Comparison of ENCODE assay signal across 11 cellular contexts in the genomic region with DNA sequence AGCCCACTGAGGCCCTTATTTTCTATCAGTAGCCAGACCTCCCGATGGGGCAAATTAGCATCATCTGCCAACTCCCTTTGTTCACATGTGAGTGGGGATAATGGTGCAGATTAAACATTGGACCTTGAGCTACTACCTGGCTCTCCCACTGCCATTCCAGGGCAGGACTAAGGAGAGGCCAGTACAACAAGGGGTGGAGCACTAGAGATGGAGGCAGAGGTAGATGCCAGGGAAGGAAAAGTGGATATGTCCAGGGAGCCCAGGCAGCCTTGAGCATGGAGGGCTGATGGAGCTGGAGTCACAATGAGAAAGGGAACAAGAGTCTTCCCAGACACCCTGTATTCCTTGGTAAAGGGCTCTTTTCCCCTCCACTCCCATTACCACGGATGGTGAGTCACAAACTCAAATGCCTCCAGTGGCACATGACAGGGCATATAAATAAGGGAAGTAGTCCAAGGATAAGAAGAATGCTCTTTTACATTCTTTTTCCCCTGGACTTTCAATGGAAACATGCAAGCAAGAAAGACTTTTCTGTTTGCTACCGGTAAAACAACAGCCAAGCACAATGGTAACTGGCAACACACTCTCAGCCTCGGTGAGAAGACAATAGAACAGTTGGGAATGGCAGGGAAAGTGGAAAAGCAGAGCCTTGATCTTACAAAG. TPM values are rescaled to one million over a fixed set of nuclear protein-coding genes. Genes with fewer than 3 reads are reported as not detected.
DNase-seq lines count a peak whose midpoint lies in the region; TF ChIP-seq lines count a peak whose summit lies in the region.
"Had no signal": no experiment of that assay in that cellular context is flagged by ENCODE, and none has a peak within 500 bp of the region (broad histone marks: within the 10 kb centered on the region; RNA-seq: fewer than 3 reads in every experiment).

No MANE protein-coding gene starts in this region.

- 74% methylated on average over 4 of the region's 4 CpGs for WGBS in SK-N-SH (ENCODE audit: low lambda C conversion rate)
- WGBS in sigmoid colon, 2 donors = 57 to 73% methylated on average over 4 of the region's 4 CpGs

- intact Hi-C loops in sigmoid colon (cut with DNase I) = no loop called here

- H3F3A ChIP-seq in SK-N-SH (replicated peaks; ENCODE audit: insufficient read depth) = peaks cover 11% of the 10 kb centered on the region

- H3K27ac ChIP-seq in SK-N-SH (ENCODE audit: low read depth in 2 of 2, low read length in 1 of 2) (peak overlapping the region; percentile 44 to 50; a peak in 3 of 4 replicates), sigmoid colon (peak overlapping the region in 3 of 4 donors; percentile 17 to 61 (median 25)), coronary artery (no peak overlapping the region)
- H3K27ac ChIP-seq: WERI-Rb-1 had no signal

- no peaks in the 10 kb centered on the region for H3K27me3 ChIP-seq in SK-N-SH (ENCODE audit: insufficient read depth)
- H3K27me3 ChIP-seq in sigmoid colon = no peaks in the 10 kb centered on the region

- no peak overlapping the region for H3K9ac ChIP-seq in SK-N-SH

- CTCF ChIA-PET in SK-N-SH (lab: Yijun Ruan, JAX) = interaction anchor here (0.7 to 1.9 kb wide), 2 partner anchors 28 to 205 kb away, joined by 3 to 5 read pairs; no protein-coding TSS in a partner anchor

- no peak overlapping the region for H2AFZ ChIP-seq in SK-N-SH (ENCODE audit: low read depth)

- no peaks in the 10 kb centered on the region for H3K9me2 ChIP-seq in SK-N-SH

- TF ChIP-seq CTCF in SK-N-SH (IDR thresholded peaks at IDR 0.05) = no peak
- no peak for TF ChIP-seq CTCF in fibroblast of the aortic adventitia (IDR thresholded peaks at IDR 0.05; ENCODE audit: insufficient read depth, low read length)
- TF ChIP-seq CTCF in sigmoid colon (IDR thresholded peaks at IDR 0.05) = no peak
- TF ChIP-seq CTCF in coronary artery (IDR thresholded peaks at IDR 0.05) = no peak

- POLR2A ChIA-PET in SK-N-SH (lab: Yijun Ruan, JAX) = interaction anchor here (0.6 kb wide), 1 partner anchor 14 kb away, joined by 4 read pairs; no protein-coding TSS in a partner anchor

- H3K36me3 ChIP-seq in SK-N-SH (replicated peaks in 1 of 2; ENCODE audit: control insufficient read depth in 1 of 2, insufficient read depth in 2 of 2, low read length in 1 of 2) (peaks cover 28 to 33% of the 10 kb centered on the region in 2 experiments), sigmoid colon (peaks cover 0 to 68% (median 12%) of the 10 kb centered on the region in 4 donors)

- TF ChIP-seq EP300 in SK-N-SH (IDR thresholded peaks at IDR 0.05; ENCODE audit: borderline replicate concordance in 1 of 2, low read depth in 1 of 2, low read length in 1 of 2) (no peak), sigmoid colon (IDR thresholded peaks at IDR 0.05) (no peak)

- TF ChIP-seq POLR2A in sigmoid colon (IDR thresholded peaks at IDR 0.05) = no peak

- peak; percentile 9 for DNase-seq in NCI-H82 (lab: John Stamatoyannopoulos, UW)
- DNase-seq in NCI-H82 treated with DMSO at 0.1 percent for 48 hours (lab: John Stamatoyannopoulos, UW; ENCODE audit: unreplicated experiment) = no peak
- no peak for DNase-seq in SK-N-SH
- DNase-seq in fibroblast of the aortic adventitia (ENCODE audit: low read depth) = peak; percentile 62
- no peak for DNase-seq in sigmoid colon
- DNase-seq in coronary artery (ENCODE audit: low spot score) = no peak
- DNase-seq in medulla oblongata (ENCODE audit: extremely low spot score) = no peak
- no peak for DNase-seq in KG1 (lab: John Stamatoyannopoulos, UW)
- DNase-seq: cortex of kidney, NCI-H1694 treated with DMSO at 0.1 percent for 48 hours, WERI-Rb-1 had no signal

- H3K79me2 ChIP-seq in SK-N-SH (ENCODE audit: insufficient read depth) = no peaks in the 10 kb centered on the region

- H3K9me3 ChIP-seq in SK-N-SH (no peaks in the 10 kb centered on the region), sigmoid colon (peaks cover 0 to under 1% (median 0%) of the 10 kb centered on the region in 4 donors)

- H3K4me2 ChIP-seq in SK-N-SH = peak overlapping the region; percentile 2; the same call in 1 of the 2 replicates

- H3K4me3 ChIP-seq in SK-N-SH (ENCODE audit: low read depth in 2 of 2, low read length in 1 of 2) (no peak overlapping the region), fibroblast of the aortic adventitia (ENCODE audit: low read depth, low read length) (no peak overlapping the region), sigmoid colon (no peak overlapping the region), coronary artery (no peak overlapping the region)

- no peak for TF ChIP-seq RAD21 in SK-N-SH (IDR thresholded peaks at IDR 0.05; ENCODE audit: low read length)

- H4K20me1 ChIP-seq in SK-N-SH (ENCODE audit: insufficient read depth) = no peaks in the 10 kb centered on the region

- H3K4me1 ChIP-seq in SK-N-SH (ENCODE audit: control insufficient read depth in 1 of 2, insufficient read depth in 2 of 2, low read depth in 1 of 2, low read length in 1 of 2) (no peaks in the 10 kb centered on the region; a peak in 2 of 4 replicates), sigmoid colon (peaks cover 0 to 51% (median 32%) of the 10 kb centered on the region in 4 donors)

TF ChIP-seq in SK-N-SH, 30 proteins besides CTCF, POLR2A, EP300 and RAD21 (continues in another document):
- TF ChIP-seq, protein P1, sequence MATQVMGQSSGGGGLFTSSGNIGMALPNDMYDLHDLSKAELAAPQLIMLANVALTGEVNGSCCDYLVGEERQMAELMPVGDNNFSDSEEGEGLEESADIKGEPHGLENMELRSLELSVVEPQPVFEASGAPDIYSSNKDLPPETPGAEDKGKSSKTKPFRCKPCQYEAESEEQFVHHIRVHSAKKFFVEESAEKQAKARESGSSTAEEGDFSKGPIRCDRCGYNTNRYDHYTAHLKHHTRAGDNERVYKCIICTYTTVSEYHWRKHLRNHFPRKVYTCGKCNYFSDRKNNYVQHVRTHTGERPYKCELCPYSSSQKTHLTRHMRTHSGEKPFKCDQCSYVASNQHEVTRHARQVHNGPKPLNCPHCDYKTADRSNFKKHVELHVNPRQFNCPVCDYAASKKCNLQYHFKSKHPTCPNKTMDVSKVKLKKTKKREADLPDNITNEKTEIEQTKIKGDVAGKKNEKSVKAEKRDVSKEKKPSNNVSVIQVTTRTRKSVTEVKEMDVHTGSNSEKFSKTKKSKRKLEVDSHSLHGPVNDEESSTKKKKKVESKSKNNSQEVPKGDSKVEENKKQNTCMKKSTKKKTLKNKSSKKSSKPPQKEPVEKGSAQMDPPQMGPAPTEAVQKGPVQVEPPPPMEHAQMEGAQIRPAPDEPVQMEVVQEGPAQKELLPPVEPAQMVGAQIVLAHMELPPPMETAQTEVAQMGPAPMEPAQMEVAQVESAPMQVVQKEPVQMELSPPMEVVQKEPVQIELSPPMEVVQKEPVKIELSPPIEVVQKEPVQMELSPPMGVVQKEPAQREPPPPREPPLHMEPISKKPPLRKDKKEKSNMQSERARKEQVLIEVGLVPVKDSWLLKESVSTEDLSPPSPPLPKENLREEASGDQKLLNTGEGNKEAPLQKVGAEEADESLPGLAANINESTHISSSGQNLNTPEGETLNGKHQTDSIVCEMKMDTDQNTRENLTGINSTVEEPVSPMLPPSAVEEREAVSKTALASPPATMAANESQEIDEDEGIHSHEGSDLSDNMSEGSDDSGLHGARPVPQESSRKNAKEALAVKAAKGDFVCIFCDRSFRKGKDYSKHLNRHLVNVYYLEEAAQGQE (IDR thresholded peaks at IDR 0.05; ENCODE audit: low read depth, low read length) = no peak
- TF ChIP-seq FOXJ3 (CRISPR knock-in tag; IDR thresholded peaks at IDR 0.05) (no peak), FOSL2 (IDR thresholded peaks at IDR 0.05; ENCODE audit: borderline replicate concordance, low read depth) (0 out of 2 replicates have a peak, but pooled peaks have one; percentile 40), YY1 (IDR thresholded peaks at IDR 0.05; ENCODE audit: low read depth) (no peak), TCF12 (IDR thresholded peaks at IDR 0.05) (0 out of 2 replicates have a peak, but pooled peaks have one; percentile 27), POLR2AphosphoS5 (IDR thresholded peaks at IDR 0.05; ENCODE audit: low read depth, low read length) (peak; percentile 10; the same call in 1 of the 2 replicates), SMC3 (IDR thresholded peaks at IDR 0.05; ENCODE audit: low read depth, low read length) (no peak)
- TF ChIP-seq, protein P2, sequence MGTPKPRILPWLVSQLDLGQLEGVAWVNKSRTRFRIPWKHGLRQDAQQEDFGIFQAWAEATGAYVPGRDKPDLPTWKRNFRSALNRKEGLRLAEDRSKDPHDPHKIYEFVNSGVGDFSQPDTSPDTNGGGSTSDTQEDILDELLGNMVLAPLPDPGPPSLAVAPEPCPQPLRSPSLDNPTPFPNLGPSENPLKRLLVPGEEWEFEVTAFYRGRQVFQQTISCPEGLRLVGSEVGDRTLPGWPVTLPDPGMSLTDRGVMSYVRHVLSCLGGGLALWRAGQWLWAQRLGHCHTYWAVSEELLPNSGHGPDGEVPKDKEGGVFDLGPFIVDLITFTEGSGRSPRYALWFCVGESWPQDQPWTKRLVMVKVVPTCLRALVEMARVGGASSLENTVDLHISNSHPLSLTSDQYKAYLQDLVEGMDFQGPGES (IDR thresholded peaks at IDR 0.05; ENCODE audit: low read depth, low read length) = no peak
- TF ChIP-seq, protein P3, sequence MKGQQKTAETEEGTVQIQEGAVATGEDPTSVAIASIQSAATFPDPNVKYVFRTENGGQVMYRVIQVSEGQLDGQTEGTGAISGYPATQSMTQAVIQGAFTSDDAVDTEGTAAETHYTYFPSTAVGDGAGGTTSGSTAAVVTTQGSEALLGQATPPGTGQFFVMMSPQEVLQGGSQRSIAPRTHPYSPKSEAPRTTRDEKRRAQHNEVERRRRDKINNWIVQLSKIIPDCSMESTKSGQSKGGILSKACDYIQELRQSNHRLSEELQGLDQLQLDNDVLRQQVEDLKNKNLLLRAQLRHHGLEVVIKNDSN (IDR thresholded peaks at IDR 0.05; ENCODE audit: borderline replicate concordance, low read depth) = peak; percentile 51; the same call in 1 of the 2 replicates
- TF ChIP-seq, protein P4, sequence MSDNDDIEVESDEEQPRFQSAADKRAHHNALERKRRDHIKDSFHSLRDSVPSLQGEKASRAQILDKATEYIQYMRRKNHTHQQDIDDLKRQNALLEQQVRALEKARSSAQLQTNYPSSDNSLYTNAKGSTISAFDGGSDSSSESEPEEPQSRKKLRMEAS (IDR thresholded peaks at IDR 0.05; ENCODE audit: low read depth) = no peak

RNA-seq across cellular contexts. Expression of a gene that starts 16.8 kb away (rescaled TPM):
- 18.6 and 20.9 TPM in 2 replicates for polyA plus RNA-seq in SK-N-SH (2012; rRNA removed)
- 15.1 and 17.1 TPM in 2 replicates for polyA plus RNA-seq in SK-N-SH (2012; cell fraction: cytosol; rRNA removed)
- polyA plus RNA-seq in SK-N-SH (2012; cell fraction: nucleus; rRNA removed) = 25.4 and 34.0 TPM in 2 replicates
- 21.8 and 36.2 TPM in 2 replicates for total RNA-seq in fibroblast of the aortic adventitia (ENCODE audit: low replicate concordance)
- 10 to 100 TPM; 25.3 to 35.5 (median 30.0) TPM for total RNA-seq in sigmoid colon
- polyA plus RNA-seq in sigmoid colon = 10 to 100 TPM in 2 of 3 donors, 1 to 10 TPM in 1; 8.4 to 29.6 (median 10.6) TPM

Comparison
In these comparisons a context has a peak if more than half of its experiments do, and no peak if none do; other contexts are left out.
1. DNase-seq: peak in NCI-H82 (single experiment) and fibroblast of the aortic adventitia (single experiment); none in NCI-H82 treated with DMSO at 0.1 percent for 48 hours (single experiment), SK-N-SH (single experiment), sigmoid colon (single experiment), coronary artery (single experiment), medulla oblongata (single experiment) and KG1 (single experiment).
2. H3K27ac ChIP-seq: peak in SK-N-SH (2 of 2) and sigmoid colon (3 of 4); none in coronary artery (0 of 2).